Comparison of ENCODE assay signal across 8 cellular contexts in the genomic region with DNA sequence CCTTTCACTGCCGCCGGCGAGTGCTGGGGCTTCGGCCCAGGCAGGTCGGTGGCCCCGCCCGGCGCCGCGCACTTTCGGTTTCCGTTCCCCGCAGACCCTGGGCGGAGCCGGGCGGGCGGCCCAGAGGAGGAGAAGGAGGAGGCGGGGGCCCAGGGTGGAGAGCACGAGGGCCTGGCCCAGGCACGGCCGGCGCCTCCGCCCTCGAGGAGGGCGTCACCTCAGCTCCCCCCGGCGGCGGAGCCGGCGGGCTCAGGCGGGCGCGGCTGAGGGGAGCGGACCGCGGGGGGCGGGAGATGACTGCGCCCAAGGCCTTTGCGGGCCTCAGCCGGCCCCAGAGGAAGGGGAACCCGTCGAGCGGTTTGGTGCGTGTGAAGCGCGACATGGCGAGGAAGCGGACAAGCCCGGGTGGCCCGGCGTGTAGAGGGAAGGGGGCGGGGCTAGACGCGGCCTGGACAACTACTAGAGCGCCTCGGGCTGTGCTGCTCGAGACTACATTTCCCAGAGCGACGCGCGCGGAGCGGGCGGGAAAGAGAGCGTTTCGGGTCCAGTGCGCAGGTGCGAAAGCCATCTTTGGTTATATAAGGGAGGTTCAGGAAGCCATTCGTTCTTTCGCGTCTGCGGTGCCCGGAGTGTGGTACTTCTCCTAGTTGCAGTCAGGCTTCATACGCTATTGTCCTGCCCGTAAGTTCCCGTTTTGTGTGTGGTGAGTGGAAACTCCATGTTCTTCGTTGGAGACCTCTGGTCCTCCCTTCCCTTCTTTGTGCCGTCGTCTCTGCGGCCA. TPM values are rescaled to one million over a fixed set of nuclear protein-coding genes. Genes with fewer than 3 reads are reported as not detected.
DNase-seq lines count a peak whose midpoint lies in the region; ATAC-seq and TF ChIP-seq lines count a peak whose summit lies in the region.

A gene (minus strand): TSS at position 22 of the 781 bp plus-strand sequence. CDS start 2,218 bp downstream, outside the sequence.

- TF ChIP-seq CTCF in PC-9 (conservative IDR thresholded peaks at IDR 0.05): no peak
- TF ChIP-seq CTCF in epithelial cell of proximal tubule (conservative IDR thresholded peaks at IDR 0.05; ENCODE audit: low read depth, low read length): no peak

- H3K4me1 ChIP-seq in PC-9 (replicated peaks; ENCODE audit: insufficient read depth) (peaks cover 52% of the 10 kb centered on the region), mucosa of rectum (ENCODE audit: control insufficient read depth in 2 of 2, insufficient read depth in 2 of 2, low read length in 2 of 2) (peaks cover 0 to 12% of the 10 kb centered on the region in 2 donors)

- peak; percentile 76 for ATAC-seq in GM21619 (IDR thresholded peaks at IDR 0.05; ENCODE audit: unreplicated experiment)

- H3K9me2 ChIP-seq in PC-9 (ENCODE audit: insufficient read depth): no peaks in the 10 kb centered on the region

- peak within 1 kb of the TSS; percentile 77 for H2AFZ ChIP-seq in PC-9

- peak; percentile 95 for DNase-seq in DMS153 (lab: John Stamatoyannopoulos, UW)
- DNase-seq in Jurkat, Clone E6-1 (ENCODE audit: low read depth, low spot score): peak; percentile 97
- DNase-seq in PC-9: peak; percentile 94 to 99
- DNase-seq in activated T-cell treated with anti-CD3 and anti-CD28 coated beads, Interleukin-2, amount 50 U/mL, for 1 hour: peak; percentile 97
- DNase-seq in epithelial cell of proximal tubule (ENCODE audit: low read depth): peak; percentile 75
- DNase-seq in stimulated activated CD8-positive, alpha-beta memory T cell treated with anti-CD3 and anti-CD28 coated beads, Interleukin-4, amount 100 ng/mL, for 48 hours: peak; percentile 99

- H3K9ac ChIP-seq in mucosa of rectum (ENCODE audit: low read depth in 1 of 2, low read length in 2 of 2): peak within 1 kb of the TSS; percentile 92 to 94

- H3K27me3 ChIP-seq in PC-9 (ENCODE audit: insufficient read depth, low read depth) (peaks cover 20% of the 10 kb centered on the region), mucosa of rectum (ENCODE audit: control insufficient read depth in 2 of 2, insufficient read depth in 2 of 2, low read length in 2 of 2) (no peaks in the 10 kb centered on the region)

- peak within 1 kb of the TSS; percentile 99 for H3K4me3 ChIP-seq in Jurkat, Clone E6-1 (ENCODE audit: low read length)
- peak within 1 kb of the TSS; percentile 98 for H3K4me3 ChIP-seq in PC-9
- peak within 1 kb of the TSS; percentile 98 for H3K4me3 ChIP-seq in epithelial cell of proximal tubule (ENCODE audit: low read depth, low read length)
- H3K4me3 ChIP-seq in mucosa of rectum (ENCODE audit: low read length in 2 of 2): peak within 1 kb of the TSS; percentile 93 to 98

- CTCF ChIA-PET in PC-9 (lab: Charles Lee): no interaction called here

- H3K36me3 ChIP-seq in PC-9 (ENCODE audit: low read depth): peaks cover 63% of the 10 kb centered on the region
- peaks cover 46 to 49% of the 10 kb centered on the region in 2 donors for H3K36me3 ChIP-seq in mucosa of rectum (ENCODE audit: control insufficient read depth in 2 of 2, insufficient read depth in 2 of 2, low read length in 2 of 2)

- H3F3A ChIP-seq in PC-9 (ENCODE audit: insufficient read depth, low read depth): peaks cover 61% of the 10 kb centered on the region

- H3K27ac ChIP-seq in PC-9 (peak within 1 kb of the TSS; percentile 91), mucosa of rectum (ENCODE audit: low read depth in 2 of 2, low read length in 2 of 2) (peak within 1 kb of the TSS; percentile 96 to 97)

- no TSS peak for BruUV-seq in PC-9 (replicated peaks; lab: Mats Ljungman, UMichigan)

- H3K9me3 ChIP-seq in PC-9 (ENCODE audit: insufficient read depth, low read depth) (peaks cover 35% of the 10 kb centered on the region), mucosa of rectum (ENCODE audit: control insufficient read depth in 2 of 2, low read length in 2 of 2) (peaks cover 24 to 29% of the 10 kb centered on the region in 2 donors)

- POLR2A ChIA-PET in PC-9 (lab: Charles Lee; ENCODE audit: unreplicated experiment): interaction anchor here (0.6 kb wide), 2 partner anchors 37 to 67 kb away, joined by 4 to 7 read pairs; no protein-coding TSS in a partner anchor

- H3K4me2 ChIP-seq in PC-9: peak within 1 kb of the TSS; percentile 92

- H3K79me2 ChIP-seq in PC-9 (ENCODE audit: low read depth): peaks cover 91% of the 10 kb centered on the region

- H4K20me1 ChIP-seq in PC-9 (ENCODE audit: insufficient read depth): peaks cover 57% of the 10 kb centered on the region

- intact Hi-C loops in PC-9 (cut with micrococcal nuclease; ENCODE audit: unreplicated experiment): loop anchor here (1.0 kb wide), 2 partner anchors 45 to 90 kb away; a partner anchor contains a TSS

RNA-seq across cellular contexts. Expression of the gene that starts here (rescaled TPM):
- polyA plus RNA-seq in Jurkat, Clone E6-1 (2012; ENCODE audit: insufficient read depth, insufficient read length): 12.4 TPM
- total RNA-seq in PC-9 (2021) (24.1 and 29.7 TPM in 2 replicates), epithelial cell of proximal tubule (16.0 and 16.4 TPM in 2 replicates)

Comparison
In these comparisons a context has a peak if more than half of its experiments do, and no peak if none do; other contexts are left out.
1. Peak in every context shown above with its lines: DNase-seq, ATAC-seq, H3K4me3 ChIP-seq and H3K27ac ChIP-seq.